ENCODE assay signal across 10 cellular contexts in genomic region chr16:73043828-73044493, GRCh38. TPM values are rescaled to one million over a fixed set of nuclear protein-coding genes. Genes with fewer than 3 reads are reported as not detected.
A peak's percentile ranks its signal among the peaks of the same experiment; 100 is the strongest.
DNase-seq lines count a peak whose midpoint lies in the region; ATAC-seq and TF ChIP-seq lines count a peak whose summit lies in the region.
"Had no signal": no experiment of that assay in that cellular context is flagged by ENCODE, and none has a peak within 500 bp of the region (broad histone marks: within the 10 kb centered on the region; RNA-seq: fewer than 3 reads in every experiment).

No MANE protein-coding gene starts in this region.

- H3K9me3 ChIP-seq in SK-N-SH (no peaks in the 10 kb centered on the region), gastroesophageal sphincter (no peaks in the 10 kb centered on the region)
- H3K9me3 ChIP-seq: SJSA1 had no signal

- CTCF ChIA-PET in SK-N-SH (lab: Yijun Ruan, JAX): interaction anchor here (1.0 to 1.6 kb wide), 3 partner anchors 11 to 212 kb away, joined by 3 to 6 read pairs (median 5); no protein-coding TSS in a partner anchor

- TF ChIP-seq CTCF in AG10803 (conservative IDR thresholded peaks at IDR 0.05; ENCODE audit: low read length): no peak
- TF ChIP-seq CTCF in SK-N-SH (IDR thresholded peaks at IDR 0.05): no peak
- no peak for TF ChIP-seq CTCF in gastroesophageal sphincter (IDR thresholded peaks at IDR 0.05)

- no peaks in the 10 kb centered on the region for H3F3A ChIP-seq in SK-N-SH (replicated peaks; ENCODE audit: insufficient read depth)

- in situ Hi-C loops in KBM-7 (cut with MboI; ENCODE audit: low pct_unique_long_range_greater_than_20kb, low sequenced_read_pairs): no loop called here

- H3K9ac ChIP-seq in SK-N-SH (no peak overlapping the region), rectal smooth muscle tissue (ENCODE audit: low read length) (no peak overlapping the region)

- peak overlapping the region; percentile 4 to 42; a peak in 2 of 4 replicates for H3K27ac ChIP-seq in SK-N-SH (ENCODE audit: low read depth in 2 of 2, low read length in 1 of 2)
- H3K27ac ChIP-seq in gastroesophageal sphincter: peak overlapping the region; percentile 35 to 97 (median 85)
- H3K27ac ChIP-seq in rectal smooth muscle tissue (ENCODE audit: low read depth, low read length): peak overlapping the region; percentile 72
- H3K27ac ChIP-seq: SJSA1 had no signal

- TF ChIP-seq RAD21 in SK-N-SH (IDR thresholded peaks at IDR 0.05; ENCODE audit: low read length): no peak

- no peak for TF ChIP-seq POLR2A in gastroesophageal sphincter (IDR thresholded peaks at IDR 0.05)

- H3K4me3 ChIP-seq in AG10803 (ENCODE audit: low read length): no peak overlapping the region
- no peak overlapping the region for H3K4me3 ChIP-seq in SK-N-SH (ENCODE audit: low read depth in 2 of 2, low read length in 1 of 2)
- peak overlapping the region in 1 of 2 donors; percentile 2 for H3K4me3 ChIP-seq in gastroesophageal sphincter
- H3K4me3 ChIP-seq in rectal smooth muscle tissue (ENCODE audit: low read length): no peak overlapping the region
- H3K4me3 ChIP-seq: SJSA1 had no signal

- H3K9me2 ChIP-seq in SK-N-SH: no peaks in the 10 kb centered on the region

- H3K36me3 ChIP-seq in SK-N-SH (replicated peaks in 1 of 2; ENCODE audit: control insufficient read depth in 1 of 2, insufficient read depth in 2 of 2, low read length in 1 of 2) (no peaks in the 10 kb centered on the region), gastroesophageal sphincter (no peaks in the 10 kb centered on the region), rectal smooth muscle tissue (ENCODE audit: control insufficient read depth, insufficient read depth, low read length) (no peaks in the 10 kb centered on the region)

- WGBS in SK-N-SH (ENCODE audit: low lambda C conversion rate): 84% methylated on average over 7 of the region's 7 CpGs
- 43% methylated on average over 7 of the region's 7 CpGs; no CpG with 5 or more reads in 1 of the 2 donors for WGBS in gastroesophageal sphincter (ENCODE audit: low coverage in 1 of 2), 2 donors

- H3K79me2 ChIP-seq in SK-N-SH (ENCODE audit: insufficient read depth): peaks cover 96% of the 10 kb centered on the region

- TF ChIP-seq EP300 in SK-N-SH (IDR thresholded peaks at IDR 0.05; ENCODE audit: borderline replicate concordance in 1 of 2, low read depth in 1 of 2, low read length in 1 of 2): no peak
- no peak for TF ChIP-seq EP300 in gastroesophageal sphincter (IDR thresholded peaks at IDR 0.05)

- ATAC-seq in gastroesophageal sphincter: no peak
- ATAC-seq: activated CD4-positive, CD25-positive, alpha-beta regulatory T cell treated with anti-CD3 and anti-CD28 coated beads, Interleukin-2, amount 50 U/mL, for 24 hours had no signal

- H4K20me1 ChIP-seq in SK-N-SH (ENCODE audit: insufficient read depth): peaks cover 32% of the 10 kb centered on the region

- DNase-seq in AG10803 (ENCODE audit: low read depth) (peak; percentile 65), SK-N-SH (no peak), NOMO-1 (lab: John Stamatoyannopoulos, UW; ENCODE audit: unreplicated experiment in 2 of 2) (no peak), activated gamma-delta T cell (lab: John Stamatoyannopoulos, UW) (no peak), KBM-7 (no peak), NCI-H2227 (lab: John Stamatoyannopoulos, UW; ENCODE audit: unreplicated experiment) (no peak)

- H3K4me2 ChIP-seq in SK-N-SH: 0 out of 2 replicates have a peak overlapping the region, but pooled peaks have one; percentile 41

- H3K4me1 ChIP-seq in SK-N-SH (ENCODE audit: control insufficient read depth in 1 of 2, insufficient read depth in 2 of 2, low read depth in 1 of 2, low read length in 1 of 2) (peaks cover 38 to 41% of the 10 kb centered on the region in 2 experiments), gastroesophageal sphincter (peaks cover 0 to 91% (median 34%) of the 10 kb centered on the region in 3 donors), rectal smooth muscle tissue (ENCODE audit: control insufficient read depth, insufficient read depth, low read length) (peaks cover 32% of the 10 kb centered on the region)

- POLR2A ChIA-PET in SK-N-SH (lab: Yijun Ruan, JAX): no interaction called here

- H3K27me3 ChIP-seq in SK-N-SH (ENCODE audit: insufficient read depth) (no peaks in the 10 kb centered on the region), gastroesophageal sphincter (no peaks in the 10 kb centered on the region), rectal smooth muscle tissue (ENCODE audit: control insufficient read depth, insufficient read depth, low read length) (no peaks in the 10 kb centered on the region)
- H3K27me3 ChIP-seq: SJSA1 had no signal

- H2AFZ ChIP-seq in SK-N-SH (ENCODE audit: low read depth): no peak overlapping the region

TF ChIP-seq in SK-N-SH, 30 proteins besides CTCF, POLR2A, EP300 and RAD21:
- TF ChIP-seq MXI1 (IDR thresholded peaks at IDR 0.05; ENCODE audit: low read depth, low read length) (0 out of 2 replicates have a peak, but pooled peaks have one; percentile 30), GABPA (IDR thresholded peaks at IDR 0.05; ENCODE audit: low read depth) (no peak)

RNA-seq across cellular contexts. Expression of gene ZFHX3, which starts 4.0 kb away (rescaled TPM):
- 1.9 and 2.0 TPM in 2 replicates for polyA plus RNA-seq in SK-N-SH (2012; rRNA removed)
- 1.9 and 2.0 TPM in 2 replicates for polyA plus RNA-seq in SK-N-SH (2012; cell fraction: cytosol; rRNA removed)
- polyA plus RNA-seq in SK-N-SH (2012; cell fraction: nucleus; rRNA removed): 4.1 and 5.0 TPM in 2 replicates
- total RNA-seq in gastroesophageal sphincter: 10 to 100 TPM; 24.0 to 47.1 (median 29.5) TPM

Comparison
In these comparisons a context has a peak if more than half of its experiments do, and no peak if none do; other contexts are left out.
1. H3K27ac ChIP-seq: peak in every context shown above with its lines; median percentile 85 in gastroesophageal sphincter; 72 in rectal smooth muscle tissue; 23 in SK-N-SH.